In the genomic region with DNA sequence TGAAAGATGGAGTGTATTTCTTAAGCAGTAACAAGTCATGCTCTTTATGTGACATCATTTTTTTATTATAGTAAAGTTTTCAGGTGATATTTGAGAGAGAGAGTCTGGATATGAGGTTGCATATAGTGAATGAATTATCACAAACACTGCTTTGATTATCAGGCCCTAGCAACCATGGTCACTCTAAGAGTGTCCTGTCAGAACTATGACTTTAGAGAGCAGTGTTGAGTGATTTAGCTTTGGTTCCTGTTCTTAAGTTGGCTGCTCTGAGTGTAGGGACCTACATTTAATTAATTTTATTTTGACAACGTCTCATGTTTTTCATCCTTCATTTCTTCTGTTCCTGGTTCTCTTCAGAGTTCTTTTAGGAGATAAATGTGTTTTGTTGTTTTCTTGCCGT, we compare ENCODE assay signal across 1 cellular context.
TF ChIP-seq lines count a peak whose summit lies in the region.

No MANE protein-coding gene starts in this region.

TF ChIP-seq in H1, 55 proteins besides CTCF, POLR2A, EP300 and RAD21 (continued from another document):
- no peak for TF ChIP-seq KDM1A (IDR thresholded peaks at IDR 0.05; ENCODE audit: borderline replicate concordance, low read length)
- TF ChIP-seq, protein P1, sequence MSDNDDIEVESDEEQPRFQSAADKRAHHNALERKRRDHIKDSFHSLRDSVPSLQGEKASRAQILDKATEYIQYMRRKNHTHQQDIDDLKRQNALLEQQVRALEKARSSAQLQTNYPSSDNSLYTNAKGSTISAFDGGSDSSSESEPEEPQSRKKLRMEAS (IDR thresholded peaks at IDR 0.05) = no peak
- no peak for TF ChIP-seq CBX5 (IDR thresholded peaks at IDR 0.05; ENCODE audit: low read depth, low read length)
- TF ChIP-seq CHD2 (IDR thresholded peaks at IDR 0.05; ENCODE audit: low read length) = no peak
